In genomic region chr6:155670655-155671054, GRCh38 we compare ENCODE assay signal across 28 cellular contexts.
"Had no signal": no experiment of that assay in that cellular context is flagged by ENCODE, and none has a peak within 500 bp of the region (broad histone marks: within the 10 kb centered on the region; RNA-seq: fewer than 3 reads in every experiment).

No MANE protein-coding gene starts in this region.

- H3K27me3 Mint-ChIP-seq: stimulated activated memory B cell treated with anti-CD40 and anti-IgM and Interleukin-4, amounts not matched to agents 10 μg/mL and 1 μg/mL and 100 μg/mL, for 72 hours; stimulated activated naive CD8-positive, alpha-beta T cell treated with anti-CD3 and anti-CD28 coated beads, Interleukin-15, amount 100 ng/mL, for 72 hours; type B pancreatic cell had no signal

- H3K4me1 Mint-ChIP-seq: stimulated activated effector memory CD8-positive, alpha-beta T cell treated with anti-CD3 and anti-CD28 coated beads, Interleukin-12 subunit alpha, Interleukin-12 subunit beta, amount 100 ng/mL, for 72 hours; stimulated activated memory B cell treated with anti-CD40 and anti-IgM and Interleukin-4, amounts not matched to agents 10 μg/mL and 1 μg/mL and 100 μg/mL, for 72 hours; stimulated activated naive B cell treated with anti-CD40 and anti-IgM and Interleukin-4, amounts not matched to agents 10 μg/mL and 1 μg/mL and 100 μg/mL, for 72 hours; stimulated activated naive CD8-positive, alpha-beta T cell treated with anti-CD3 and anti-CD28 coated beads, Interleukin-15, amount 100 ng/mL, for 72 hours had no signal

- H3K4me3 ChIP-seq: stomach, suprapubic skin, testis, thoracic aorta, thyroid gland, tibial artery, tibial nerve, transverse colon, upper lobe of left lung, upper lobe of right lung, uterus, vagina had no signal

- H3K36me3 Mint-ChIP-seq: stimulated activated effector memory CD8-positive, alpha-beta T cell treated with anti-CD3 and anti-CD28 coated beads, Interleukin-12 subunit alpha, Interleukin-12 subunit beta, amount 100 ng/mL, for 72 hours; stimulated activated memory B cell treated with anti-CD40 and anti-IgM and Interleukin-4, amounts not matched to agents 10 μg/mL and 1 μg/mL and 100 μg/mL, for 72 hours; stimulated activated naive B cell treated with anti-CD40 and anti-IgM and Interleukin-4, amounts not matched to agents 10 μg/mL and 1 μg/mL and 100 μg/mL, for 72 hours; type B pancreatic cell had no signal

- H3K36me3 ChIP-seq: stomach, suprapubic skin, thoracic aorta, thyroid gland, tibial artery, tibial nerve, transverse colon, upper lobe of left lung, upper lobe of right lung, uterus, vagina had no signal

- H3K4me3 Mint-ChIP-seq: stimulated activated effector memory CD8-positive, alpha-beta T cell treated with anti-CD3 and anti-CD28 coated beads, Interleukin-12 subunit alpha, Interleukin-12 subunit beta, amount 100 ng/mL, for 72 hours; stimulated activated memory B cell treated with anti-CD40 and anti-IgM and Interleukin-4, amounts not matched to agents 10 μg/mL and 1 μg/mL and 100 μg/mL, for 72 hours; stimulated activated naive B cell treated with anti-CD40 and anti-IgM and Interleukin-4, amounts not matched to agents 10 μg/mL and 1 μg/mL and 100 μg/mL, for 72 hours; stimulated activated naive CD8-positive, alpha-beta T cell treated with anti-CD3 and anti-CD28 coated beads, Interleukin-15, amount 100 ng/mL, for 72 hours; stimulated activated naive CD8-positive, alpha-beta T cell treated with anti-CD3 and anti-CD28 coated beads, Interleukin-15, Interleukin-2, amounts not matched to agents 100 ng/mL and 50 ng/mL, for 24 hours; type B pancreatic cell had no signal

- H3K9me3 ChIP-seq: stomach, suprapubic skin, testis, thoracic aorta, thyroid gland, tibial artery, tibial nerve, transverse colon, upper lobe of left lung, upper lobe of right lung, uterus, vagina had no signal

- DNase-seq: stimulated activated CD4-positive, alpha-beta T cell treated with anti-CD3 and anti-CD28 coated beads, Interleukin-2, amount 100 ng/mL, for 48 hours; stimulated activated CD4-positive, alpha-beta T cell treated with anti-CD3 and anti-CD28 coated beads, Interleukin-4, amount 100 ng/mL, for 1 hour; stimulated activated CD4-positive, alpha-beta T cell treated with anti-CD3 and anti-CD28 coated beads, Interleukin-4, amount 100 ng/mL, for 24 hours; stimulated activated CD4-positive, alpha-beta T cell treated with anti-CD3 and anti-CD28 coated beads, Interleukin-4, amount 100 ng/mL, for 4 hours; stimulated activated CD8-positive, alpha-beta memory T cell treated with anti-CD3 and anti-CD28 coated beads, Interleukin-4, amount 100 ng/mL, for 48 hours; stimulated activated naive B cell treated with anti-CD40 and anti-IgM and Interleukin-4, amounts not matched to agents 10 μg/mL and 1 μg/mL and 100 μg/mL, for 72 hours; stimulated activated naive CD4-positive, alpha-beta T cell; stimulated activated naive CD4-positive, alpha-beta T cell treated with Interleukin-2 at 50 U/mL for 16 hours; stimulated activated naive CD8-positive, alpha-beta T cell treated with anti-CD3 and anti-CD28 coated beads, Interleukin-15, amount 100 ng/mL, for 72 hours; stimulated activated naive CD8-positive, alpha-beta T cell treated with anti-CD3 and anti-CD28 coated beads, Interleukin-15, Interleukin-2, amounts not matched to agents 100 U/mL and 50 U/mL, for 24 hours; stomach; substantia nigra; testis; thyroid gland; tibial artery; transverse colon; trophoblast cell; upper lobe of left lung; upper lobe of right lung; uterus had no signal

- H3K27ac Mint-ChIP-seq: stimulated activated effector memory CD8-positive, alpha-beta T cell treated with anti-CD3 and anti-CD28 coated beads, Interleukin-12 subunit alpha, Interleukin-12 subunit beta, amount 100 ng/mL, for 72 hours; stimulated activated memory B cell treated with anti-CD40 and anti-IgM and Interleukin-4, amounts not matched to agents 10 μg/mL and 1 μg/mL and 100 μg/mL, for 72 hours; stimulated activated naive B cell treated with anti-CD40 and anti-IgM and Interleukin-4, amounts not matched to agents 10 μg/mL and 1 μg/mL and 100 μg/mL, for 72 hours; stimulated activated naive CD8-positive, alpha-beta T cell treated with anti-CD3 and anti-CD28 coated beads, Interleukin-15, amount 100 ng/mL, for 72 hours; stimulated activated naive CD8-positive, alpha-beta T cell treated with anti-CD3 and anti-CD28 coated beads, Interleukin-15, Interleukin-2, amounts not matched to agents 100 ng/mL and 50 ng/mL, for 24 hours; type B pancreatic cell had no signal

- H3K4me1 ChIP-seq: stomach, suprapubic skin, testis, thyroid gland, tibial artery, tibial nerve, transverse colon, upper lobe of left lung, upper lobe of right lung, uterus, vagina had no signal

- H3K27me3 ChIP-seq: stomach, suprapubic skin, testis, thyroid gland, tibial nerve, transverse colon, upper lobe of left lung, upper lobe of right lung, uterus, vagina had no signal

- H3K9me3 Mint-ChIP-seq: stimulated activated memory B cell treated with anti-CD40 and anti-IgM and Interleukin-4, amounts not matched to agents 10 μg/mL and 1 μg/mL and 100 μg/mL, for 72 hours; type B pancreatic cell had no signal

- H3K27ac ChIP-seq: stomach, suprapubic skin, testis, thoracic aorta, thyroid gland, tibial artery, tibial nerve, transverse colon, upper lobe of left lung, upper lobe of right lung, uterus, vagina had no signal
